In the genomic region with DNA sequence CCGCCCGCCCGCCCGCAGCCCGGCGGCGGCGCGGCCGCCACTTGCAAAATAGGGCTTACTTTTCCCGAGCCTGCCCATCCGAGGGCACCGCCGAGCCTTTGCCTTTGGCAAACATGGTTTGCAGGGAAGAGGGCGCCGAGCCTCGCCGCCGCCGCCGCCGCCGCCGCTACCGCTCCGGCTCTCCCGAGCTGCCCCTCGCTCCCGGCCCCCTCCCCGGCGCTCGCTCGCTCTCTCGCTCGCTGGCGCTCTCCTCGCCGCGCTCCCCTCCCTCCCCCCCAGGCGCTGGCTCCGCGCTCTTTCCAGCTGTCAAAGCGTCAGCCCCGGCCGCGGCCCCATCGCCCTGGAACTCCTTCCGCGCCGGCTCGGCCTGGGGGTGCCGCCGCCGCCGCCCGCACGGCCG, we compare ENCODE assay signal across 1 cellular context.
A peak's percentile ranks its signal among the peaks of the same experiment; 100 is the strongest.
TF ChIP-seq lines count a peak whose summit lies in the region.

No MANE protein-coding gene starts in this region.

TF ChIP-seq in HepG2, 621 proteins besides CTCF, POLR2A, EP300 and RAD21:
- TF ChIP-seq, protein P1, sequence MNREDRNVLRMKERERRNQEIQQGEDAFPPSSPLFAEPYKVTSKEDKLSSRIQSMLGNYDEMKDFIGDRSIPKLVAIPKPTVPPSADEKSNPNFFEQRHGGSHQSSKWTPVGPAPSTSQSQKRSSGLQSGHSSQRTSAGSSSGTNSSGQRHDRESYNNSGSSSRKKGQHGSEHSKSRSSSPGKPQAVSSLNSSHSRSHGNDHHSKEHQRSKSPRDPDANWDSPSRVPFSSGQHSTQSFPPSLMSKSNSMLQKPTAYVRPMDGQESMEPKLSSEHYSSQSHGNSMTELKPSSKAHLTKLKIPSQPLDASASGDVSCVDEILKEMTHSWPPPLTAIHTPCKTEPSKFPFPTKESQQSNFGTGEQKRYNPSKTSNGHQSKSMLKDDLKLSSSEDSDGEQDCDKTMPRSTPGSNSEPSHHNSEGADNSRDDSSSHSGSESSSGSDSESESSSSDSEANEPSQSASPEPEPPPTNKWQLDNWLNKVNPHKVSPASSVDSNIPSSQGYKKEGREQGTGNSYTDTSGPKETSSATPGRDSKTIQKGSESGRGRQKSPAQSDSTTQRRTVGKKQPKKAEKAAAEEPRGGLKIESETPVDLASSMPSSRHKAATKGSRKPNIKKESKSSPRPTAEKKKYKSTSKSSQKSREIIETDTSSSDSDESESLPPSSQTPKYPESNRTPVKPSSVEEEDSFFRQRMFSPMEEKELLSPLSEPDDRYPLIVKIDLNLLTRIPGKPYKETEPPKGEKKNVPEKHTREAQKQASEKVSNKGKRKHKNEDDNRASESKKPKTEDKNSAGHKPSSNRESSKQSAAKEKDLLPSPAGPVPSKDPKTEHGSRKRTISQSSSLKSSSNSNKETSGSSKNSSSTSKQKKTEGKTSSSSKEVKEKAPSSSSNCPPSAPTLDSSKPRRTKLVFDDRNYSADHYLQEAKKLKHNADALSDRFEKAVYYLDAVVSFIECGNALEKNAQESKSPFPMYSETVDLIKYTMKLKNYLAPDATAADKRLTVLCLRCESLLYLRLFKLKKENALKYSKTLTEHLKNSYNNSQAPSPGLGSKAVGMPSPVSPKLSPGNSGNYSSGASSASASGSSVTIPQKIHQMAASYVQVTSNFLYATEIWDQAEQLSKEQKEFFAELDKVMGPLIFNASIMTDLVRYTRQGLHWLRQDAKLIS (CRISPR knock-in tag; IDR thresholded peaks at IDR 0.05): no peak
- TF ChIP-seq RNF2 (conservative IDR thresholded peaks at IDR 0.05; ENCODE audit: low read depth) (no peak), MYNN (CRISPR knock-in tag; IDR thresholded peaks at IDR 0.05; ENCODE audit: low read depth) (no peak)
- TF ChIP-seq, protein P2, sequence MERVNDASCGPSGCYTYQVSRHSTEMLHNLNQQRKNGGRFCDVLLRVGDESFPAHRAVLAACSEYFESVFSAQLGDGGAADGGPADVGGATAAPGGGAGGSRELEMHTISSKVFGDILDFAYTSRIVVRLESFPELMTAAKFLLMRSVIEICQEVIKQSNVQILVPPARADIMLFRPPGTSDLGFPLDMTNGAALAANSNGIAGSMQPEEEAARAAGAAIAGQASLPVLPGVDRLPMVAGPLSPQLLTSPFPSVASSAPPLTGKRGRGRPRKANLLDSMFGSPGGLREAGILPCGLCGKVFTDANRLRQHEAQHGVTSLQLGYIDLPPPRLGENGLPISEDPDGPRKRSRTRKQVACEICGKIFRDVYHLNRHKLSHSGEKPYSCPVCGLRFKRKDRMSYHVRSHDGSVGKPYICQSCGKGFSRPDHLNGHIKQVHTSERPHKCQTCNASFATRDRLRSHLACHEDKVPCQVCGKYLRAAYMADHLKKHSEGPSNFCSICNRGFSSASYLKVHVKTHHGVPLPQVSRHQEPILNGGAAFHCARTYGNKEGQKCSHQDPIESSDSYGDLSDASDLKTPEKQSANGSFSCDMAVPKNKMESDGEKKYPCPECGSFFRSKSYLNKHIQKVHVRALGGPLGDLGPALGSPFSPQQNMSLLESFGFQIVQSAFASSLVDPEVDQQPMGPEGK (CRISPR knock-in tag; IDR thresholded peaks at IDR 0.05): 0 out of 2 replicates have a peak, but pooled peaks have one; percentile 15
TF ChIP-seq in HepG2: peak in this region for 1.
